1 cellular context compared by ENCODE assay signal in the genomic region with DNA sequence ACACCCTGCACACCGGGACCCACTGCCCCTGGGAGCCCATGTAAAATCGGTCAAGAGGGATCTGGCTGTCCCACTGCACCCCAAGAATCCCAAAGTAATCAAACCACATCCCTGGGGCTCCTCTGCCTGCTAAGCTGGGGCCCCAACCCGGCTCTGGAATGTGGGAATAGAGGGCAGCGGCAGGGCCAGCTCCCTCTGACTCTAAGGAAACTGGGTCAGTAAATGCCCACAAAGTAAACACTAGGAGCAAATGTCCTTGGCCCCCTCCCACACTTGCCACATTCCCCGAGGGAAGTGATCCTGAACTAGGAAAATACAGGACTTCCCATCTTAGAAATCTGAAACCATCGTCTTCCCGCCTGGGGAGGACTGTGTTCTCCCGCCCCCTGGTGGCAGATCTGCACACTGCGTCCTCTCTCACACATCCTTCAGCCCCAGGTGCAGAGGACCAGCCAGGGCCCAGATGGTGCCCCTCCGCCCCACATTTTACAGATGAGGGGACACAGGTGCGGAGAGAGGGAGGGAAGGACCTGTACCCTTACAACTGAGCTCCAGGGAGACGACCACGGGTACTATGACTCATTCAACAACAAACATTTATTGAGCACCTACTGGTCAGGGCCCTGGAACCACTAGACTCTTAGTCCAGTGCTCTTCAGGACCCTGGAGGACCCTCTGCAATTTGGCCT.
A peak's percentile ranks its signal among the peaks of the same experiment; 100 is the strongest.
TF ChIP-seq lines count a peak whose summit lies in the region.

No MANE protein-coding gene starts in this region.

TF ChIP-seq in K562, 482 proteins besides CTCF, POLR2A, EP300 and RAD21 (continued from another document):
- TF ChIP-seq, protein P1, sequence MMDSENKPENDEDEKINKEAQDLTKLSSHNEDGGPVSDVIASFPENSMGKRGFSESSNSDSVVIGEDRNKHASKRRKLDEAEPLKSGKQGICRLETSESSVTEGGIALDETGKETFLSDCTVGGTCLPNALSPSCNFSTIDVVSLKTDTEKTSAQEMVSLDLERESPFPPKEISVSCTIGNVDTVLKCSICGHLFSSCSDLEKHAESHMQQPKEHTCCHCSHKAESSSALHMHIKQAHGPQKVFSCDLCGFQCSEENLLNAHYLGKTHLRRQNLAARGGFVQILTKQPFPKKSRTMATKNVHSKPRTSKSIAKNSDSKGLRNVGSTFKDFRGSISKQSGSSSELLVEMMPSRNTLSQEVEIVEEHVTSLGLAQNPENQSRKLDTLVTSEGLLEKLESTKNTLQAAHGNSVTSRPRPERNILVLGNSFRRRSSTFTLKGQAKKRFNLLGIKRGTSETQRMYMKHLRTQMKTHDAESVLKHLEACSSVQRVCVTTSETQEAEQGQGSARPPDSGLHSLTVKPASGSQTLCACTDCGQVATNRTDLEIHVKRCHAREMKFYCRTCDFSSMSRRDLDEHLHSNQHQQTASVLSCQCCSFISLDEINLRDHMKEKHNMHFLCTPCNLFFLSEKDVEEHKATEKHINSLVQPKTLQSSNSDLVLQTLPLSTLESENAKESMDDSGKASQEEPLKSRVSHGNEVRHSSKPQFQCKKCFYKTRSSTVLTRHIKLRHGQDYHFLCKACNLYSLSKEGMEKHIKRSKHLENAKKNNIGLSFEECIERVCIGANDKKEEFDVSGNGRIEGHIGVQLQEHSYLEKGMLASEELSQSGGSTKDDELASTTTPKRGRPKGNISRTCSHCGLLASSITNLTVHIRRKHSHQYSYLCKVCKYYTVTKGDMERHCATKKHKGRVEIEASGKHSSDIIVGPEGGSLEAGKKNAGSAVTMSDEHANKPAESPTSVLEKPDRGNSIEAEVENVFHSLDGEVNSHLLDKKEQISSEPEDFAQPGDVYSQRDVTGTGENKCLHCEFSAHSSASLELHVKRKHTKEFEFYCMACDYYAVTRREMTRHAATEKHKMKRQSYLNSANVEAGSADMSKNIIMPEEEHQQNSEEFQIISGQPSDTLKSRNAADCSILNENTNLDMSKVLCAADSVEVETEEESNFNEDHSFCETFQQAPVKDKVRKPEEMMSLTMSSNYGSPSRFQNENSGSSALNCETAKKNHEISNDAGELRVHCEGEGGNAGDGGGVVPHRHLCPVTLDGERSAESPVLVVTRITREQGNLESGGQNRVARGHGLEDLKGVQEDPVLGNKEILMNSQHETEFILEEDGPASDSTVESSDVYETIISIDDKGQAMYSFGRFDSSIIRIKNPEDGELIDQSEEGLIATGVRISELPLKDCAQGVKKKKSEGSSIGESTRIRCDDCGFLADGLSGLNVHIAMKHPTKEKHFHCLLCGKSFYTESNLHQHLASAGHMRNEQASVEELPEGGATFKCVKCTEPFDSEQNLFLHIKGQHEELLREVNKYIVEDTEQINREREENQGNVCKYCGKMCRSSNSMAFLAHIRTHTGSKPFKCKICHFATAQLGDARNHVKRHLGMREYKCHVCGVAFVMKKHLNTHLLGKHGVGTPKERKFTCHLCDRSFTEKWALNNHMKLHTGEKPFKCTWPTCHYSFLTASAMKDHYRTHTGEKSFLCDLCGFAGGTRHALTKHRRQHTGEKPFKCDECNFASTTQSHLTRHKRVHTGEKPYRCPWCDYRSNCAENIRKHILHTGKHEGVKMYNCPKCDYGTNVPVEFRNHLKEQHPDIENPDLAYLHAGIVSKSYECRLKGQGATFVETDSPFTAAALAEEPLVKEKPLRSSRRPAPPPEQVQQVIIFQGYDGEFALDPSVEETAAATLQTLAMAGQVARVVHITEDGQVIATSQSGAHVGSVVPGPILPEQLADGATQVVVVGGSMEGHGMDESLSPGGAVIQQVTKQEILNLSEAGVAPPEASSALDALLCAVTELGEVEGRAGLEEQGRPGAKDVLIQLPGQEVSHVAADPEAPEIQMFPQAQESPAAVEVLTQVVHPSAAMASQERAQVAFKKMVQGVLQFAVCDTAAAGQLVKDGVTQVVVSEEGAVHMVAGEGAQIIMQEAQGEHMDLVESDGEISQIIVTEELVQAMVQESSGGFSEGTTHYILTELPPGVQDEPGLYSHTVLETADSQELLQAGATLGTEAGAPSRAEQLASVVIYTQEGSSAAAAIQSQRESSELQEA (IDR thresholded peaks at IDR 0.05; ENCODE audit: low read depth) = no peak
- TF ChIP-seq ZNF668 (CRISPR knock-in tag; IDR thresholded peaks at IDR 0.05) (no peak), KAT7 (CRISPR knock-in tag; IDR thresholded peaks at IDR 0.05; ENCODE audit: borderline replicate concordance) (no peak), ARNT (IDR thresholded peaks at IDR 0.05) (no peak), SRF (CRISPR knock-in tag; IDR thresholded peaks at IDR 0.05) (0 out of 4 replicates have a peak, but pooled peaks of 1 of the 2 experiments have one; percentile 36), ZNF124 (CRISPR knock-in tag; IDR thresholded peaks at IDR 0.05) (no peak), CC2D1A (IDR thresholded peaks at IDR 0.05) (peak; percentile 91), ZKSCAN8 (CRISPR knock-in tag; IDR thresholded peaks at IDR 0.05) (no peak), NFATC3 (IDR thresholded peaks at IDR 0.05) (no peak), YY1 (IDR thresholded peaks at IDR 0.05; ENCODE audit: borderline replicate concordance in 1 of 3, control insufficient read depth in 1 of 3, extremely low read depth in 1 of 3, insufficient read depth in 3 of 3, insufficient read length in 1 of 3, insufficient replicate concordance in 2 of 3, low read depth in 1 of 3, low read length in 2 of 3) (peak in 1 of 3 experiments; percentile 24), LARP7 (IDR thresholded peaks at IDR 0.05) (no peak), CBFB (CRISPR knock-in tag; IDR thresholded peaks at IDR 0.05) (no peak), GATAD2A (IDR thresholded peaks at IDR 0.05) (no peak), NR4A1 (CRISPR knock-in tag; IDR thresholded peaks at IDR 0.05) (no peak), NR4A1 (tag; IDR thresholded peaks at IDR 0.05) (no peak), NFIC (IDR thresholded peaks at IDR 0.05) (no peak), PURB (CRISPR knock-in tag; IDR thresholded peaks at IDR 0.05; ENCODE audit: low read depth) (no peak), SMARCB1 (IDR thresholded peaks at IDR 0.05; ENCODE audit: insufficient read length, low read depth) (no peak), PML (IDR thresholded peaks at IDR 0.05; ENCODE audit: low read length) (no peak)
- TF ChIP-seq, protein P2, sequence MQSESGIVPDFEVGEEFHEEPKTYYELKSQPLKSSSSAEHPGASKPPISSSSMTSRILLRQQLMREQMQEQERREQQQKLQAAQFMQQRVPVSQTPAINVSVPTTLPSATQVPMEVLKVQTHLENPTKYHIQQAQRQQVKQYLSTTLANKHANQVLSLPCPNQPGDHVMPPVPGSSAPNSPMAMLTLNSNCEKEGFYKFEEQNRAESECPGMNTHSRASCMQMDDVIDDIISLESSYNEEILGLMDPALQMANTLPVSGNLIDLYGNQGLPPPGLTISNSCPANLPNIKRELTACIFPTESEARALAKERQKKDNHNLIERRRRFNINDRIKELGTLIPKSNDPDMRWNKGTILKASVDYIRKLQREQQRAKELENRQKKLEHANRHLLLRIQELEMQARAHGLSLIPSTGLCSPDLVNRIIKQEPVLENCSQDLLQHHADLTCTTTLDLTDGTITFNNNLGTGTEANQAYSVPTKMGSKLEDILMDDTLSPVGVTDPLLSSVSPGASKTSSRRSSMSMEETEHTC (IDR thresholded peaks at IDR 0.05) = no peak
- TF ChIP-seq, protein P3, sequence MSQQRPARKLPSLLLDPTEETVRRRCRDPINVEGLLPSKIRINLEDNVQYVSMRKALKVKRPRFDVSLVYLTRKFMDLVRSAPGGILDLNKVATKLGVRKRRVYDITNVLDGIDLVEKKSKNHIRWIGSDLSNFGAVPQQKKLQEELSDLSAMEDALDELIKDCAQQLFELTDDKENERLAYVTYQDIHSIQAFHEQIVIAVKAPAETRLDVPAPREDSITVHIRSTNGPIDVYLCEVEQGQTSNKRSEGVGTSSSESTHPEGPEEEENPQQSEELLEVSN (IDR thresholded peaks at IDR 0.05; ENCODE audit: borderline replicate concordance in 1 of 2, extremely low read depth in 1 of 2, insufficient read depth in 1 of 2, insufficient read length in 1 of 2, low read depth in 1 of 2, low read length in 1 of 2, poor library complexity in 1 of 2, severe bottlenecking in 1 of 2) = peak in 1 of 2 experiments; percentile 3
- TF ChIP-seq, protein P4, sequence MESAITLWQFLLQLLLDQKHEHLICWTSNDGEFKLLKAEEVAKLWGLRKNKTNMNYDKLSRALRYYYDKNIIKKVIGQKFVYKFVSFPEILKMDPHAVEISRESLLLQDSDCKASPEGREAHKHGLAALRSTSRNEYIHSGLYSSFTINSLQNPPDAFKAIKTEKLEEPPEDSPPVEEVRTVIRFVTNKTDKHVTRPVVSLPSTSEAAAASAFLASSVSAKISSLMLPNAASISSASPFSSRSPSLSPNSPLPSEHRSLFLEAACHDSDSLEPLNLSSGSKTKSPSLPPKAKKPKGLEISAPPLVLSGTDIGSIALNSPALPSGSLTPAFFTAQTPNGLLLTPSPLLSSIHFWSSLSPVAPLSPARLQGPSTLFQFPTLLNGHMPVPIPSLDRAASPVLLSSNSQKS (CRISPR knock-in tag; IDR thresholded peaks at IDR 0.05) = no peak
